25 cellular contexts compared by ENCODE assay signal in the genomic region with DNA sequence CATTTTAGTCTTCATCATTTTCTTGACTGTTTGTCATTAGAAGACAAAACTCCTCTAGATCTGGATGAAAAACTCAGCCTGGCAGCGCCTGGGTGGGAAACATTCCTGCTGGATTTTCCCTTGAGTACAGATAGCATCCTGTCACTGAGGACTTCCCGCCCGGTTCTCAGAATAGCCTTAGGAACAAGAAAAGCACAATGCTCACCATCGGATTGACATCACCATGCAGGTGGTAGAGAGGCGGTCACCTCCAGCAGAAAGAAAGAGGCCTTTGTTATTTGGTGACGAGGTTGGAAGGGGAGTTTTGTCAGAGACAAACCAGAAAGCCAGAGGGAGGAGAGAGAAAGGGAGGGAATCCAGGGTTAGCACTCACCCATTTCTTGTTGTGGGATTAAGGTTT. TPM values are rescaled to one million over a fixed set of nuclear protein-coding genes. Genes with fewer than 3 reads are reported as not detected.
DNase-seq lines count a peak whose midpoint lies in the region; ATAC-seq, FAIRE-seq and TF ChIP-seq lines count a peak whose summit lies in the region.
"Had no signal": no experiment of that assay in that cellular context is flagged by ENCODE, and none has a peak within 500 bp of the region (broad histone marks: within the 10 kb centered on the region; RNA-seq: fewer than 3 reads in every experiment).

No MANE protein-coding gene starts in this region.

- CTCF ChIA-PET in Caco-2 (lab: Charles Lee) = no interaction called here

- H3K4me1 Mint-ChIP-seq in Caco-2 (ENCODE audit: low read depth, unreplicated experiment) (no peaks in the 10 kb centered on the region), GM23338 (peaks cover 14% of the 10 kb centered on the region)
- peaks cover 2% of the 10 kb centered on the region for H3K4me1 Mint-ChIP-seq in activated T-cell treated with anti-CD3 and anti-CD28 coated beads, Interleukin-2, amount 50 U/mL, for 4 hours (ENCODE audit: low read depth)
- H3K4me1 Mint-ChIP-seq: activated B cell treated with CpG ODN at 0.5 μM for 24 hours; activated naive CD8-positive, alpha-beta T cell treated with anti-CD3 and anti-CD28 coated beads for 36 hours had no signal

- intact Hi-C loops in Caco-2 (cut with micrococcal nuclease; ENCODE audit: unreplicated experiment) = no loop called here
- intact Hi-C loops in pancreas (cut with DNase I) = no loop called here
- intact Hi-C loops in ascending aorta (cut with DNase I) = no loop called here

- no peak overlapping the region for H3K4me3 ChIP-seq in Caco-2 (ENCODE audit: low read depth, low read length)
- no peak overlapping the region for H3K4me3 ChIP-seq in pancreas
- no peak overlapping the region for H3K4me3 ChIP-seq in ascending aorta
- no peak overlapping the region for H3K4me3 ChIP-seq in GM23338

- H3K36me3 Mint-ChIP-seq in Caco-2 (ENCODE audit: insufficient read depth, unreplicated experiment) = no peaks in the 10 kb centered on the region
- H3K36me3 Mint-ChIP-seq in activated T-cell treated with anti-CD3 and anti-CD28 coated beads, Interleukin-2, amount 50 U/mL, for 4 hours (ENCODE audit: insufficient read depth) = no peaks in the 10 kb centered on the region
- H3K36me3 Mint-ChIP-seq in GM23338 (ENCODE audit: low read depth) = peaks cover 35% of the 10 kb centered on the region

- H3K27me3 ChIP-seq in Caco-2 (replicated peaks; ENCODE audit: control insufficient read depth, insufficient read depth, low read length) = no peaks in the 10 kb centered on the region
- no peaks in the 10 kb centered on the region for H3K27me3 ChIP-seq in pancreas
- no peaks in the 10 kb centered on the region for H3K27me3 ChIP-seq in ascending aorta
- no peaks in the 10 kb centered on the region; the same call in 1 of the 2 replicates for H3K27me3 ChIP-seq in GM23338 (ENCODE audit: insufficient read depth)

- H3K9me3 ChIP-seq in Caco-2 (peaks cover 36% of the 10 kb centered on the region), pancreas (peaks cover 0 to 8% (median 0%) of the 10 kb centered on the region in 4 donors), ascending aorta (peaks cover 5 to 19% of the 10 kb centered on the region in 2 donors)

- H3K27ac Mint-ChIP-seq in Caco-2 (ENCODE audit: unreplicated experiment) (no peak overlapping the region), GM23338 (no peak overlapping the region)
- H3K27ac Mint-ChIP-seq: activated B cell treated with CpG ODN at 0.5 μM for 24 hours; activated CD8-positive, alpha-beta T cell treated with anti-CD3 and anti-CD28 coated beads for 36 hours; activated naive CD8-positive, alpha-beta T cell treated with anti-CD3 and anti-CD28 coated beads for 36 hours; brain; T-helper 2 cell treated with Interferon-gamma antibody and Interleukin-4, amounts not matched to agents 5 μg/mL and 100 μg/mL, for 36 hours had no signal

- POLR2A ChIA-PET in Caco-2 (lab: Charles Lee) = no interaction called here

- H3K4me3 Mint-ChIP-seq in Caco-2 (ENCODE audit: unreplicated experiment) (peak overlapping the region; percentile 44), GM23338 (no peak overlapping the region)
- no peak overlapping the region for H3K4me3 Mint-ChIP-seq in activated T-cell treated with anti-CD3 and anti-CD28 coated beads, Interleukin-2, amount 50 U/mL, for 4 hours
- H3K4me3 Mint-ChIP-seq: activated B cell treated with CpG ODN at 0.5 μM for 24 hours; activated CD8-positive, alpha-beta T cell treated with anti-CD3 and anti-CD28 coated beads for 36 hours; activated naive CD8-positive, alpha-beta T cell treated with anti-CD3 and anti-CD28 coated beads for 36 hours; T-helper 2 cell treated with Interferon-gamma antibody and Interleukin-4, amounts not matched to agents 5 μg/mL and 100 μg/mL, for 36 hours had no signal

- 53 to 59% methylated on average over 6 of the region's 6 CpGs for WGBS in pancreas, 2 donors

- no peaks in the 10 kb centered on the region for H3K27me3 Mint-ChIP-seq in Caco-2 (ENCODE audit: insufficient read depth, unreplicated experiment)
- peaks cover 36% of the 10 kb centered on the region for H3K27me3 Mint-ChIP-seq in activated T-cell treated with anti-CD3 and anti-CD28 coated beads, Interleukin-2, amount 50 U/mL, for 4 hours (ENCODE audit: low read depth)
- H3K27me3 Mint-ChIP-seq in GM23338 (ENCODE audit: insufficient read depth, low read depth, poor library complexity) = peaks cover 17% of the 10 kb centered on the region

- ATAC-seq in esophagus mucosa (peak; percentile 4), pancreas (peak; percentile 29 to 77 (median 43)), HG02884 (IDR thresholded peaks at IDR 0.05; ENCODE audit: unreplicated experiment) (no peak), GM23338 (no peak)
- ATAC-seq in activated T-cell treated with anti-CD3 and anti-CD28 coated beads, Interleukin-2, amount 50 U/mL, for 4 hours = no peak
- ATAC-seq: activated CD8-positive, alpha-beta T cell treated with anti-CD3 and anti-CD28 coated beads for 36 hours; left colon had no signal

- H3F3A ChIP-seq in GM23338 (replicated peaks; ENCODE audit: low read depth) = peaks cover 13% of the 10 kb centered on the region; the same call in 1 of the 2 replicates

- no peaks in the 10 kb centered on the region for H3K79me2 ChIP-seq in GM23338 (replicated peaks; ENCODE audit: insufficient read depth)

- H3K27ac ChIP-seq in pancreas (peak overlapping the region in 2 of 4 donors; percentile 59 to 60), ascending aorta (no peak overlapping the region), GM23338 (ENCODE audit: low read depth) (no peak overlapping the region)

- H3K9me3 Mint-ChIP-seq in Caco-2 (ENCODE audit: unreplicated experiment) (peaks cover 29% of the 10 kb centered on the region), GM23338 (peaks cover 60% of the 10 kb centered on the region)
- H3K9me3 Mint-ChIP-seq in activated T-cell treated with anti-CD3 and anti-CD28 coated beads, Interleukin-2, amount 50 U/mL, for 4 hours = peaks cover 10% of the 10 kb centered on the region

- no peak for TF ChIP-seq CTCF in Caco-2 (IDR thresholded peaks at IDR 0.05; ENCODE audit: insufficient read depth in 1 of 2, low read depth in 1 of 2, low read length in 1 of 2, severe bottlenecking in 1 of 2, unreplicated experiment in 1 of 2)
- no peak for TF ChIP-seq CTCF in pancreas (IDR thresholded peaks at IDR 0.05)
- TF ChIP-seq CTCF in ascending aorta (IDR thresholded peaks at IDR 0.05) = no peak
- TF ChIP-seq CTCF in GM23338 (conservative IDR thresholded peaks at IDR 0.05; ENCODE audit: low read depth in 2 of 2) = no peak

- peaks cover 4% of the 10 kb centered on the region; the same call in 1 of the 2 replicates for H3K9me2 ChIP-seq in GM23338 (ENCODE audit: insufficient read depth)

- DNase-seq in Caco-2 (no peak), NCI-H526 treated with DMSO at 0.1 percent for 48 hours (lab: John Stamatoyannopoulos, UW) (peak; percentile 66), pancreas (no peak), ascending aorta (ENCODE audit: low spot score in 2 of 2) (no peak), GM23338 (ENCODE audit: low spot score) (no peak)
- DNase-seq in activated T-cell treated with anti-CD3 and anti-CD28 coated beads, Interleukin-2, amount 50 U/mL, for 4 hours = no peak
- DNase-seq: activated B cell treated with CpG ODN at 0.5 μM for 24 hours; activated CD8-positive, alpha-beta T cell treated with anti-CD3 and anti-CD28 coated beads for 36 hours; activated naive CD8-positive, alpha-beta T cell treated with anti-CD3 and anti-CD28 coated beads for 36 hours; DMS79; left colon; NCI-H1105; NCI-H2081 treated with DMSO at 0.1 percent for 48 hours; NCI-H524 treated with DMSO at 0.1 percent for 48 hours; stimulated activated CD4-positive, alpha-beta T cell treated with anti-CD3 and anti-CD28 coated beads, Interleukin-12 subunit alpha, Interleukin-12 subunit beta, amount 100 ng/mL, for 4 hours had no signal

- H4K20me1 ChIP-seq in GM23338 (replicated peaks; ENCODE audit: insufficient read depth) = no peaks in the 10 kb centered on the region

- H3K4me1 ChIP-seq in Caco-2 = peaks cover 8% of the 10 kb centered on the region; the same call in 1 of the 2 replicates
- no peaks in the 10 kb centered on the region for H3K4me1 ChIP-seq in pancreas
- no peaks in the 10 kb centered on the region for H3K4me1 ChIP-seq in ascending aorta
- H3K4me1 ChIP-seq in GM23338 (ENCODE audit: insufficient read depth) = peaks cover 21% of the 10 kb centered on the region

- no TSS peak for BruUV-seq in Caco-2 (replicated peaks; lab: Mats Ljungman, UMichigan)

- no peaks in the 10 kb centered on the region for H3K36me3 ChIP-seq in Caco-2 (ENCODE audit: control insufficient read depth, insufficient read depth, low read length)
- no peaks in the 10 kb centered on the region for H3K36me3 ChIP-seq in pancreas
- no peaks in the 10 kb centered on the region for H3K36me3 ChIP-seq in ascending aorta
- H3K36me3 ChIP-seq in GM23338 (ENCODE audit: insufficient read depth) = peaks cover 13% of the 10 kb centered on the region; the same call in 1 of the 2 replicates

- FAIRE-seq in pancreas (lab: Jason Lieb, UNC) = no peak
- FAIRE-seq: HTR-8/SVneo had no signal

- H2AFZ ChIP-seq in GM23338 = no peak overlapping the region

- H3K4me2 ChIP-seq in GM23338 = no peak overlapping the region

TF ChIP-seq in GM23338, 12 proteins besides CTCF, POLR2A, EP300 and RAD21 (continues in another document):
- no peak for TF ChIP-seq JUNB (IDR thresholded peaks at IDR 0.05; ENCODE audit: unreplicated experiment)
- no peak for TF ChIP-seq CREB1 (CRISPR knock-in tag; IDR thresholded peaks at IDR 0.05; ENCODE audit: low read depth)
- TF ChIP-seq NANOG (IDR thresholded peaks at IDR 0.05; ENCODE audit: borderline replicate concordance) = no peak
- no peak for TF ChIP-seq EZH2 (IDR thresholded peaks at IDR 0.05; ENCODE audit: low read depth, unreplicated experiment)

RNA-seq across cellular contexts. Expression of a gene that starts 39.8 kb away (rescaled TPM):
- total RNA-seq in Caco-2 (2022) (not detected in 2 replicates), esophagus mucosa (not detected), pancreas (under 1 TPM in 2 of 6 donors, not detected in 4; 0.23 to 0.28 TPM), ascending aorta (not detected)
- polyA plus RNA-seq in pancreas (under 1 TPM; 0.23 to 0.35 TPM), GM23338 (2016; fragmentation: Nextera tagmentation; extraction: Ambion mirVana) (0.76 and 0.92 TPM in 2 replicates)
- not detected for total RNA-seq in activated T-cell treated with anti-CD3 and anti-CD28 coated beads, Interleukin-2, amount 50 U/mL, for 4 hours
- 0.69 and 1.5 TPM in 2 replicates for total RNA-seq in GM23338 (2014; rRNA removed; shearing (Covaris generic))
- total RNA-seq: activated B cell treated with CpG ODN at 0.5 μM for 24 hours; activated CD8-positive, alpha-beta T cell treated with anti-CD3 and anti-CD28 coated beads for 36 hours; activated naive CD8-positive, alpha-beta T cell treated with anti-CD3 and anti-CD28 coated beads for 36 hours; fibroblast of villous mesenchyme; LHCN-M2; mononuclear cell; OCI-LY7 had no signal
- polyA plus RNA-seq: neural cell had no signal

RNA-seq across cellular contexts. Expression of a gene that starts 41.8 kb away (rescaled TPM):
- 0.07 and 0.14 TPM in 2 replicates for total RNA-seq in Caco-2 (2022)
- total RNA-seq in esophagus mucosa = not detected
- not detected for total RNA-seq in pancreas
- polyA plus RNA-seq in pancreas = under 1 TPM; 0.02 to 0.15 TPM
- not detected for total RNA-seq in activated T-cell treated with anti-CD3 and anti-CD28 coated beads, Interleukin-2, amount 50 U/mL, for 4 hours
- total RNA-seq in ascending aorta = not detected
- 1.0 TPM in 2 replicates for total RNA-seq in GM23338 (2014; rRNA removed; shearing (Covaris generic))
- polyA plus RNA-seq in GM23338 (2016; fragmentation: Nextera tagmentation; extraction: Ambion mirVana) = 2.0 and 2.1 TPM in 2 replicates
- total RNA-seq: activated B cell treated with CpG ODN at 0.5 μM for 24 hours; activated CD8-positive, alpha-beta T cell treated with anti-CD3 and anti-CD28 coated beads for 36 hours; activated naive CD8-positive, alpha-beta T cell treated with anti-CD3 and anti-CD28 coated beads for 36 hours; fibroblast of villous mesenchyme; LHCN-M2; mononuclear cell; OCI-LY7 had no signal
- polyA plus RNA-seq: neural cell had no signal

Comparison
In these comparisons a context has a peak if more than half of its experiments do, and no peak if none do; other contexts are left out.
1. ATAC-seq: peak in esophagus mucosa (single experiment) and pancreas (4 of 4); none in activated T-cell treated with anti-CD3 and anti-CD28 coated beads, Interleukin-2, amount 50 U/mL, for 4 hours (0 of 2), HG02884 (single experiment) and GM23338 (single experiment).